14 cellular contexts compared by ENCODE assay signal in genomic region chr2:230422149-230422548, GRCh38. TPM values are rescaled to one million over a fixed set of nuclear protein-coding genes. Genes with fewer than 3 reads are reported as not detected.
DNase-seq lines count a peak whose midpoint lies in the region; ATAC-seq, FAIRE-seq and TF ChIP-seq lines count a peak whose summit lies in the region.
"Had no signal": no experiment of that assay in that cellular context is flagged by ENCODE, and none has a peak within 500 bp of the region (broad histone marks: within the 10 kb centered on the region; RNA-seq: fewer than 3 reads in every experiment).

No MANE protein-coding gene starts in this region.

- no peaks in the 10 kb centered on the region for H3K9me3 ChIP-seq in osteoblast (ENCODE audit: low read depth, low read length)
- H3K9me3 ChIP-seq in effector memory CD4-positive, alpha-beta T cell (ENCODE audit: control insufficient read depth, low read length), result no peaks in the 10 kb centered on the region

- no peaks in the 10 kb centered on the region for H3K27me3 Mint-ChIP-seq in activated T-cell treated with anti-CD3 and anti-CD28 coated beads, Interleukin-2, amount 50 U/mL, for 4 hours (ENCODE audit: low read depth)
- H3K27me3 Mint-ChIP-seq in chondrocyte (ENCODE audit: low read depth), result no peaks in the 10 kb centered on the region

- peak; percentile 69 for FAIRE-seq in H54 (lab: Jason Lieb, UNC)

- no peak for DNase-seq in activated T-cell treated with anti-CD3 and anti-CD28 coated beads, Interleukin-2, amount 50 U/mL, for 4 hours
- DNase-seq in activated T-cell treated with anti-CD3 and anti-CD28 coated beads, Interleukin-2, amount 50 U/mL, for 1 hour, result no peak
- DNase-seq in H54 (ENCODE audit: insufficient read length, low spot score) (no peak), chondrocyte (ENCODE audit: low spot score) (no peak), osteoblast (ENCODE audit: insufficient read length, low spot score, missing footprints) (no peak), HuH-7.5 (ENCODE audit: low spot score) (no peak)
- DNase-seq in effector memory CD4-positive, alpha-beta T cell, result no peak
- DNase-seq: caudate nucleus, endodermal cell, HCEC 1CT, NCI-H1417 treated with DMSO at 0.1 percent for 48 hours, NCI-H510A had no signal

- no peak overlapping the region for H2AFZ ChIP-seq in osteoblast (ENCODE audit: low read length)

- peak; percentile 50 for TF ChIP-seq CTCF in chondrocyte (IDR thresholded peaks at IDR 0.05)
- peak; percentile 26 for TF ChIP-seq CTCF in osteoblast (IDR thresholded peaks at IDR 0.05; ENCODE audit: extremely low read depth, low read depth, low read length)

- no peak overlapping the region for H3K27ac Mint-ChIP-seq in chondrocyte (ENCODE audit: unreplicated experiment)
- H3K27ac Mint-ChIP-seq: endodermal cell had no signal

- H4K20me1 ChIP-seq in osteoblast (ENCODE audit: insufficient read depth, low read length), result peaks cover 10% of the 10 kb centered on the region

- H3K79me2 ChIP-seq in osteoblast (ENCODE audit: insufficient read depth, low read length), result peaks cover 98% of the 10 kb centered on the region

- H3K27ac ChIP-seq in osteoblast (ENCODE audit: low read depth, low read length), result peak overlapping the region; percentile 59
- H3K27ac ChIP-seq in effector memory CD4-positive, alpha-beta T cell (ENCODE audit: insufficient read depth, low read length, poor library complexity, severe bottlenecking), result no peak overlapping the region
- H3K27ac ChIP-seq: KMS-11 had no signal

- ATAC-seq in activated T-cell treated with anti-CD3 and anti-CD28 coated beads, Interleukin-2, amount 50 U/mL, for 4 hours, result no peak
- ATAC-seq in GM18867 (IDR thresholded peaks at IDR 0.05; ENCODE audit: unreplicated experiment), result no peak

- no peak overlapping the region for H3K4me3 ChIP-seq in osteoblast (ENCODE audit: insufficient read depth, low read length)
- H3K4me3 ChIP-seq in effector memory CD4-positive, alpha-beta T cell (ENCODE audit: insufficient read depth, low read depth, low read length, poor library complexity, severe bottlenecking), result no peak overlapping the region

- no peaks in the 10 kb centered on the region for H3K9me3 Mint-ChIP-seq in activated T-cell treated with anti-CD3 and anti-CD28 coated beads, Interleukin-2, amount 50 U/mL, for 4 hours
- H3K9me3 Mint-ChIP-seq in chondrocyte (ENCODE audit: low read depth), result no peaks in the 10 kb centered on the region
- H3K9me3 Mint-ChIP-seq: endodermal cell had no signal

- no peak for TF ChIP-seq POLR2A in H54 (IDR thresholded peaks at IDR 0.05; ENCODE audit: low read depth, low read length)

- peaks cover 86% of the 10 kb centered on the region for H3K4me1 Mint-ChIP-seq in activated T-cell treated with anti-CD3 and anti-CD28 coated beads, Interleukin-2, amount 50 U/mL, for 4 hours (ENCODE audit: low read depth)
- H3K4me1 Mint-ChIP-seq in chondrocyte (ENCODE audit: low read depth), result peaks cover 69% of the 10 kb centered on the region

- H3K4me1 ChIP-seq in osteoblast (ENCODE audit: insufficient read depth, low read length), result peaks cover 42% of the 10 kb centered on the region
- peaks cover 38% of the 10 kb centered on the region for H3K4me1 ChIP-seq in effector memory CD4-positive, alpha-beta T cell (ENCODE audit: control insufficient read depth, insufficient read depth, low read length, poor library complexity, severe bottlenecking)

- no peak overlapping the region for H3K4me2 ChIP-seq in osteoblast (ENCODE audit: insufficient read depth, low read length)
- H3K4me2 ChIP-seq: KMS-11 had no signal

- H3K36me3 ChIP-seq in osteoblast (ENCODE audit: insufficient read depth, low read length), result peaks cover 6% of the 10 kb centered on the region
- peaks cover 8% of the 10 kb centered on the region for H3K36me3 ChIP-seq in effector memory CD4-positive, alpha-beta T cell (ENCODE audit: control insufficient read depth, insufficient read depth, low read length)

- no peaks in the 10 kb centered on the region for H3K27me3 ChIP-seq in osteoblast (ENCODE audit: insufficient read depth, low read length)
- no peaks in the 10 kb centered on the region for H3K27me3 ChIP-seq in effector memory CD4-positive, alpha-beta T cell (replicated peaks; ENCODE audit: control insufficient read depth, insufficient read depth, low read length, poor library complexity, severe bottlenecking)

- H3K36me3 Mint-ChIP-seq in activated T-cell treated with anti-CD3 and anti-CD28 coated beads, Interleukin-2, amount 50 U/mL, for 4 hours (ENCODE audit: insufficient read depth), result peaks cover 59% of the 10 kb centered on the region
- peaks cover 5% of the 10 kb centered on the region for H3K36me3 Mint-ChIP-seq in chondrocyte (ENCODE audit: low read depth)

- peak overlapping the region; percentile 33 for H3K4me3 Mint-ChIP-seq in activated T-cell treated with anti-CD3 and anti-CD28 coated beads, Interleukin-2, amount 50 U/mL, for 4 hours
- H3K4me3 Mint-ChIP-seq in chondrocyte (ENCODE audit: unreplicated experiment), result no peak overlapping the region
- H3K4me3 Mint-ChIP-seq: endodermal cell had no signal

RNA-seq across cellular contexts. Expression of gene SP100, which starts 6.1 kb away (rescaled TPM):
- total RNA-seq in activated T-cell treated with anti-CD3 and anti-CD28 coated beads, Interleukin-2, amount 50 U/mL, for 4 hours, result 10 to 100 TPM; 50.7 to 69.7 (median 54.9) TPM
- total RNA-seq in chondrocyte (57.6 to 67.0 TPM (median 66.7 TPM) in 3 replicates), osteoblast (137 and 149 TPM in 2 replicates)
